In genomic region chr9:95874989-95875304, GRCh38 we compare ENCODE assay signal across 1 cellular context.
TF ChIP-seq lines count a peak whose summit lies in the region.

No MANE protein-coding gene starts in this region.

TF ChIP-seq in HepG2, 621 proteins besides CTCF, POLR2A, EP300 and RAD21 (continued from another document and continues in another):
- TF ChIP-seq ZNF382 (CRISPR knock-in tag; IDR thresholded peaks at IDR 0.05; ENCODE audit: borderline replicate concordance) (no peak), CENPX (CRISPR knock-in tag; IDR thresholded peaks at IDR 0.05) (no peak), MTERF4 (CRISPR knock-in tag; IDR thresholded peaks at IDR 0.05) (0 out of 2 replicates have a peak, but pooled peaks have one; percentile 21), ZNF746 (CRISPR knock-in tag; IDR thresholded peaks at IDR 0.05) (no peak), DPF2 (CRISPR knock-in tag; IDR thresholded peaks at IDR 0.05; ENCODE audit: borderline replicate concordance, low read depth) (no peak), SALL1 (CRISPR knock-in tag; IDR thresholded peaks at IDR 0.05) (no peak), UBTF (CRISPR knock-in tag; IDR thresholded peaks at IDR 0.05) (no peak), IRX3 (CRISPR knock-in tag; IDR thresholded peaks at IDR 0.05; ENCODE audit: borderline replicate concordance, low read depth) (no peak), HHEX (CRISPR knock-in tag; IDR thresholded peaks at IDR 0.05) (no peak), MAFG (CRISPR knock-in tag; IDR thresholded peaks at IDR 0.05) (no peak), HES4 (CRISPR knock-in tag; IDR thresholded peaks at IDR 0.05; ENCODE audit: borderline replicate concordance) (0 out of 2 replicates have a peak, but pooled peaks have one; percentile 61), ZNF564 (CRISPR knock-in tag; IDR thresholded peaks at IDR 0.05) (0 out of 2 replicates have a peak, but pooled peaks have one; percentile 16), HNF1A (IDR thresholded peaks at IDR 0.05; ENCODE audit: low read depth) (no peak), HNF1A (CRISPR knock-in tag; IDR thresholded peaks at IDR 0.05; ENCODE audit: borderline replicate concordance) (no peak), ZNF567 (CRISPR knock-in tag; IDR thresholded peaks at IDR 0.05; ENCODE audit: borderline replicate concordance) (no peak), ZNF672 (CRISPR knock-in tag; IDR thresholded peaks at IDR 0.05) (no peak), LBX2 (CRISPR knock-in tag; IDR thresholded peaks at IDR 0.05; ENCODE audit: borderline replicate concordance) (no peak), GMEB2 (CRISPR knock-in tag; IDR thresholded peaks at IDR 0.05; ENCODE audit: low read depth) (no peak), ZXDC (CRISPR knock-in tag; IDR thresholded peaks at IDR 0.05) (0 out of 2 replicates have a peak, but pooled peaks have one; percentile 14), GRHL1 (CRISPR knock-in tag; conservative IDR thresholded peaks at IDR 0.05) (no peak), XRCC5 (optimal IDR thresholded peaks at IDR 0.05; ENCODE audit: low read length) (no peak), TCF7 (IDR thresholded peaks at IDR 0.05; ENCODE audit: low read depth) (0 out of 2 replicates have a peak, but pooled peaks have one; percentile 10), ZNF616 (CRISPR knock-in tag; IDR thresholded peaks at IDR 0.05; ENCODE audit: low read depth) (no peak), GTF3A (CRISPR knock-in tag; conservative IDR thresholded peaks at IDR 0.05) (no peak), HDAC1 (CRISPR knock-in tag; IDR thresholded peaks at IDR 0.05) (no peak), ZNF367 (CRISPR knock-in tag; IDR thresholded peaks at IDR 0.05; ENCODE audit: borderline replicate concordance) (no peak), ZNF816 (CRISPR knock-in tag; IDR thresholded peaks at IDR 0.05; ENCODE audit: borderline replicate concordance) (no peak), ZNF777 (CRISPR knock-in tag; IDR thresholded peaks at IDR 0.05) (no peak), SALL2 (CRISPR knock-in tag; IDR thresholded peaks at IDR 0.05) (no peak), ZNF572 (CRISPR knock-in tag; IDR thresholded peaks at IDR 0.05) (0 out of 2 replicates have a peak, but pooled peaks have one; percentile 17), ZNF446 (CRISPR knock-in tag; IDR thresholded peaks at IDR 0.05) (peak; percentile 75; the same call in 1 of the 2 replicates), ATF1 (CRISPR knock-in tag; IDR thresholded peaks at IDR 0.05) (peak; percentile 0; the same call in 1 of the 2 replicates), ZFYVE20 (CRISPR knock-in tag; IDR thresholded peaks at IDR 0.05; ENCODE audit: borderline replicate concordance, low read depth) (no peak), ZNF329 (CRISPR knock-in tag; IDR thresholded peaks at IDR 0.05; ENCODE audit: low read depth) (no peak), IKZF4 (CRISPR knock-in tag; IDR thresholded peaks at IDR 0.05; ENCODE audit: borderline replicate concordance, low read depth, not compliant biosample characterization) (no peak), ZNF646 (CRISPR knock-in tag; IDR thresholded peaks at IDR 0.05) (0 out of 2 replicates have a peak, but pooled peaks have one; percentile 34)
